3 cellular contexts compared by ENCODE assay signal in genomic region chr14:28944605-28945004, GRCh38.
"Had no signal": no experiment of that assay in that cellular context is flagged by ENCODE, and none has a peak within 500 bp of the region (broad histone marks: within the 10 kb centered on the region; RNA-seq: fewer than 3 reads in every experiment).

No MANE protein-coding gene starts in this region.

- ATAC-seq: GM12878 had no signal

- H3K4me3 ChIP-seq: GM12878 had no signal

- DNase-seq: GDM1, GF-D8 had no signal
